Comparison of ENCODE assay signal across 1 cellular context in genomic region chr7:128919881-128920789, GRCh38.
TF ChIP-seq lines count a peak whose summit lies in the region.

No MANE protein-coding gene starts in this region.

TF ChIP-seq in K562, 482 proteins besides CTCF, POLR2A, EP300 and RAD21:
- TF ChIP-seq CBFB (CRISPR knock-in tag; IDR thresholded peaks at IDR 0.05) (no peak), RNF2 (IDR thresholded peaks at IDR 0.05) (peak; percentile 32; the same call in 1 of the 2 replicates)
